ENCODE assay signal across 23 cellular contexts in genomic region chr2:25115249-25115883, GRCh38. TPM values are rescaled to one million over a fixed set of nuclear protein-coding genes. Genes with fewer than 3 reads are reported as not detected.
"Had no signal": no experiment of that assay in that cellular context is flagged by ENCODE, and none has a peak within 500 bp of the region (broad histone marks: within the 10 kb centered on the region; RNA-seq: fewer than 3 reads in every experiment).

No MANE protein-coding gene starts in this region.

- H3K4me3 Mint-ChIP-seq: activated CD8-positive, alpha-beta T cell treated with anti-CD3 and anti-CD28 coated beads for 36 hours; activated naive CD4-positive, alpha-beta T cell treated with anti-CD3 and anti-CD28 coated beads, Interleukin-2, amount 10 ng/mL, durations not matched to agents 7 days and 5 days; activated naive CD8-positive, alpha-beta T cell treated with anti-CD3 and anti-CD28 coated beads for 36 hours; activated T-cell treated with anti-CD3 and anti-CD28 coated beads, Interleukin-2, amount 50 U/mL, for 72 hours had no signal

- H3K9me3 Mint-ChIP-seq: activated CD8-positive, alpha-beta T cell treated with anti-CD3 and anti-CD28 coated beads for 36 hours; activated naive CD4-positive, alpha-beta T cell treated with anti-CD3 and anti-CD28 coated beads, Interleukin-2, amount 10 ng/mL, durations not matched to agents 7 days and 5 days; activated naive CD8-positive, alpha-beta T cell treated with anti-CD3 and anti-CD28 coated beads for 36 hours; activated T-cell treated with anti-CD3 and anti-CD28 coated beads, Interleukin-2, amount 50 U/mL, for 72 hours; activated T-helper 2 cell treated with anti-CD3 and anti-CD28 coated beads, Interferon-gamma antibody, Interleukin-2, Interleukin-4, amounts not matched to agents 10 μg/mL and 5 μg/mL and 100 μg/mL, durations not matched to agents 14 hours and 24 hours and 36 hours had no signal

- H3K27me3 ChIP-seq: SJSA1 had no signal

- H3K36me3 Mint-ChIP-seq: activated naive CD4-positive, alpha-beta T cell treated with anti-CD3 and anti-CD28 coated beads, Interleukin-2, amount 10 ng/mL, durations not matched to agents 7 days and 5 days; activated naive CD8-positive, alpha-beta T cell treated with anti-CD3 and anti-CD28 coated beads for 36 hours had no signal

- H3K4me1 Mint-ChIP-seq: activated naive CD4-positive, alpha-beta T cell treated with anti-CD3 and anti-CD28 coated beads, Interleukin-2, amount 10 ng/mL, durations not matched to agents 7 days and 5 days; activated naive CD8-positive, alpha-beta T cell treated with anti-CD3 and anti-CD28 coated beads for 36 hours had no signal

- H3K27me3 Mint-ChIP-seq: activated naive CD8-positive, alpha-beta T cell treated with anti-CD3 and anti-CD28 coated beads for 36 hours had no signal

- H3K9ac ChIP-seq: KMS-11 had no signal

- H3K9me3 ChIP-seq: SJSA1 had no signal

- H3K27ac ChIP-seq: KMS-11, SJSA1, VCaP had no signal

- H3K27ac Mint-ChIP-seq: activated CD8-positive, alpha-beta T cell treated with anti-CD3 and anti-CD28 coated beads for 36 hours; activated naive CD4-positive, alpha-beta T cell treated with anti-CD3 and anti-CD28 coated beads, Interleukin-2, amount 10 ng/mL, durations not matched to agents 7 days and 5 days; activated naive CD8-positive, alpha-beta T cell treated with anti-CD3 and anti-CD28 coated beads for 36 hours; activated T-cell treated with anti-CD3 and anti-CD28 coated beads, Interleukin-2, amount 50 U/mL, for 72 hours; activated T-helper 2 cell treated with anti-CD3 and anti-CD28 coated beads, Interferon-gamma antibody, Interleukin-2, Interleukin-4, amounts not matched to agents 10 μg/mL and 5 μg/mL and 100 μg/mL, durations not matched to agents 14 hours and 24 hours and 36 hours had no signal

- H3K4me2 ChIP-seq: KMS-11 had no signal

- H3K36me3 ChIP-seq: SJSA1 had no signal

- DNase-seq: activated CD4-positive, alpha-beta T cell treated with anti-CD3 and anti-CD28 coated beads for 4 hours; activated CD8-positive, alpha-beta memory T cell treated with anti-CD3 and anti-CD28 coated beads, Interleukin-2, amount 50 U/mL, for 4 hours; activated CD8-positive, alpha-beta T cell treated with anti-CD3 and anti-CD28 coated beads for 36 hours; activated gamma-delta T cell treated with Interleukin-2 at 50 U/mL for 16 hours; activated naive CD4-positive, alpha-beta T cell treated with anti-CD3 and anti-CD28 coated beads, Interleukin-2, amount 10 ng/mL, durations not matched to agents 7 days and 5 days; activated naive CD8-positive, alpha-beta T cell treated with anti-CD3 and anti-CD28 coated beads for 36 hours; activated T-cell treated with anti-CD3 and anti-CD28 coated beads, Interleukin-2, amount 50 U/mL, for 72 hours; central memory CD4-positive, alpha-beta T cell; NCI-H1092; NCI-H1417; NCI-H1930; NCI-H2171; NCI-H2227 treated with DMSO at 0.1 percent for 48 hours; NCI-H510A; NCI-H526 treated with DMSO at 0.1 percent for 48 hours; SHP77; T-helper 1 cell had no signal

- H3K4me1 ChIP-seq: SJSA1 had no signal

- H3K4me3 ChIP-seq: SJSA1 had no signal

- ATAC-seq: activated CD8-positive, alpha-beta T cell treated with anti-CD3 and anti-CD28 coated beads for 36 hours; activated T-cell treated with anti-CD3 and anti-CD28 coated beads, Interleukin-2, amount 50 U/mL, for 72 hours had no signal

RNA-seq across cellular contexts. Expression of gene POMC, which starts 53.0 kb away (rescaled TPM):
- total RNA-seq: chondrocyte, MCF 10A, SJSA1 had no signal
